Comparison of ENCODE assay signal across 11 cellular contexts in genomic region chr1:22750671-22751016, GRCh38. TPM values are rescaled to one million over a fixed set of nuclear protein-coding genes. Genes with fewer than 3 reads are reported as not detected.
DNase-seq lines count a peak whose midpoint lies in the region; ATAC-seq, FAIRE-seq and TF ChIP-seq lines count a peak whose summit lies in the region.
"Had no signal": no experiment of that assay in that cellular context is flagged by ENCODE, and none has a peak within 500 bp of the region (broad histone marks: within the 10 kb centered on the region; RNA-seq: fewer than 3 reads in every experiment).

No MANE protein-coding gene starts in this region.

- CTCF ChIA-PET in Caco-2 (lab: Charles Lee) = interaction anchor here (0.7 to 2.0 kb wide), 4 partner anchors 47 to 134 kb away, joined by 3 to 6 read pairs (median 4); no protein-coding TSS in a partner anchor

- H3K27ac Mint-ChIP-seq in Caco-2 (ENCODE audit: unreplicated experiment) (peak overlapping the region; percentile 59), endothelial cell (ENCODE audit: unreplicated experiment) (peak overlapping the region; percentile 63)
- H3K27ac Mint-ChIP-seq: activated CD4-positive, alpha-beta memory T cell treated with anti-CD3 and anti-CD28 coated beads, Interleukin-2, amount 10 ng/mL, durations not matched to agents 7 days and 5 days had no signal

- H3K9me3 Mint-ChIP-seq in Caco-2 (ENCODE audit: unreplicated experiment) (no peaks in the 10 kb centered on the region), endothelial cell (ENCODE audit: unreplicated experiment) (no peaks in the 10 kb centered on the region)
- H3K9me3 Mint-ChIP-seq: activated CD4-positive, alpha-beta memory T cell treated with anti-CD3 and anti-CD28 coated beads, Interleukin-2, amount 10 ng/mL, durations not matched to agents 7 days and 5 days had no signal

- DNase-seq in Caco-2 (peak in 1 of 2 experiments; percentile 41), NCI-H2171 (lab: John Stamatoyannopoulos, UW) (peak; percentile 12), endothelial cell (ENCODE audit: low spot score) (no peak), pancreas (no peak), tibial nerve (ENCODE audit: low spot score in 2 of 2) (no peak), mesenteric fat pad (ENCODE audit: low spot score) (no peak), superior temporal gyrus (ENCODE audit: extremely low spot score) (no peak)
- DNase-seq: activated CD4-positive, alpha-beta memory T cell treated with anti-CD3 and anti-CD28 coated beads, Interleukin-2, amount 10 ng/mL, durations not matched to agents 7 days and 5 days; NCI-H1105; RPMI8226 had no signal

- no peak for TF ChIP-seq POLR2A in tibial nerve (IDR thresholded peaks at IDR 0.05)

- H3K36me3 ChIP-seq in Caco-2 (ENCODE audit: control insufficient read depth, insufficient read depth, low read length) (no peaks in the 10 kb centered on the region; the same call in 1 of the 2 replicates), pancreas (no peaks in the 10 kb centered on the region), tibial nerve (no peaks in the 10 kb centered on the region)

- 25 to 26% methylated on average over 1 of the region's 1 CpG for WGBS in pancreas, 2 donors
- 46 to 53% methylated on average over 1 of the region's 1 CpG for WGBS in tibial nerve, 2 donors

- intact Hi-C loops in Caco-2 (cut with micrococcal nuclease; ENCODE audit: unreplicated experiment) = loop anchor here (1.0 kb wide), 1 partner anchor 41 kb away; no protein-coding TSS in a partner anchor
- intact Hi-C loops in pancreas (cut with DNase I) = no loop called here

- H3K27me3 ChIP-seq in Caco-2 (replicated peaks; ENCODE audit: control insufficient read depth, insufficient read depth, low read length) (no peaks in the 10 kb centered on the region), pancreas (no peaks in the 10 kb centered on the region), tibial nerve (no peaks in the 10 kb centered on the region)

- BruUV-seq in Caco-2 (replicated peaks; lab: Mats Ljungman, UMichigan) = no TSS peak

- FAIRE-seq in pancreas (lab: Jason Lieb, UNC) = no peak

- H3K36me3 Mint-ChIP-seq in Caco-2 (ENCODE audit: insufficient read depth, unreplicated experiment) = no peaks in the 10 kb centered on the region
- H3K36me3 Mint-ChIP-seq in endothelial cell (ENCODE audit: low read depth, unreplicated experiment) = no peaks in the 10 kb centered on the region

- POLR2A ChIA-PET in Caco-2 (lab: Charles Lee) = no interaction called here

- H3K9me3 ChIP-seq in Caco-2 (no peaks in the 10 kb centered on the region), pancreas (no peaks in the 10 kb centered on the region), tibial nerve (no peaks in the 10 kb centered on the region)

- H3K4me1 ChIP-seq in Caco-2 = peaks cover 7% of the 10 kb centered on the region
- H3K4me1 ChIP-seq in pancreas = peaks cover 0 to 12% (median 9%) of the 10 kb centered on the region in 3 donors
- H3K4me1 ChIP-seq in tibial nerve = peaks cover 0 to 26% (median 0%) of the 10 kb centered on the region in 4 donors

- TF ChIP-seq CTCF in Caco-2 (IDR thresholded peaks at IDR 0.05; ENCODE audit: insufficient read depth in 1 of 2, low read depth in 1 of 2, low read length in 1 of 2, severe bottlenecking in 1 of 2, unreplicated experiment in 1 of 2) (no peak), endothelial cell (IDR thresholded peaks at IDR 0.05; ENCODE audit: unreplicated experiment) (no peak), pancreas (IDR thresholded peaks at IDR 0.05) (no peak), tibial nerve (IDR thresholded peaks at IDR 0.05) (no peak)

- no peak for TF ChIP-seq EP300 in tibial nerve (IDR thresholded peaks at IDR 0.05)

- ATAC-seq in pancreas (peak in 3 of 4 donors; percentile 38 to 63 (median 62)), HG03457 (IDR thresholded peaks at IDR 0.05; ENCODE audit: unreplicated experiment) (no peak)

- H3K4me3 ChIP-seq in Caco-2 (ENCODE audit: low read depth, low read length) (no peak overlapping the region), pancreas (no peak overlapping the region), tibial nerve (no peak overlapping the region)

- no peak overlapping the region for H3K4me3 Mint-ChIP-seq in Caco-2 (ENCODE audit: unreplicated experiment)
- H3K4me3 Mint-ChIP-seq in endothelial cell (ENCODE audit: unreplicated experiment) = no peak overlapping the region
- H3K4me3 Mint-ChIP-seq: activated CD4-positive, alpha-beta memory T cell treated with anti-CD3 and anti-CD28 coated beads, Interleukin-2, amount 10 ng/mL, durations not matched to agents 7 days and 5 days had no signal

- peak overlapping the region; percentile 35 to 82 (median 64) for H3K27ac ChIP-seq in pancreas
- peak overlapping the region in 2 of 4 donors; percentile 22 to 60 for H3K27ac ChIP-seq in tibial nerve

- no peaks in the 10 kb centered on the region for H3K27me3 Mint-ChIP-seq in Caco-2 (ENCODE audit: insufficient read depth, unreplicated experiment)
- H3K27me3 Mint-ChIP-seq in endothelial cell (ENCODE audit: unreplicated experiment) = peaks cover 5% of the 10 kb centered on the region
- H3K27me3 Mint-ChIP-seq: activated CD4-positive, alpha-beta memory T cell treated with anti-CD3 and anti-CD28 coated beads, Interleukin-2, amount 10 ng/mL, durations not matched to agents 7 days and 5 days had no signal

- H3K4me1 Mint-ChIP-seq in Caco-2 (ENCODE audit: low read depth, unreplicated experiment) (peaks cover 17% of the 10 kb centered on the region), endothelial cell (ENCODE audit: unreplicated experiment) (peaks cover 12% of the 10 kb centered on the region)

RNA-seq across cellular contexts. Expression of gene EPHB2, which starts 40.0 kb away (rescaled TPM):
- total RNA-seq in Caco-2 (2022) = 30.1 and 31.5 TPM in 2 replicates
- total RNA-seq in endothelial cell (ENCODE audit: unreplicated experiment) = 10.7 TPM
- total RNA-seq in pancreas = 1 to 10 TPM; 3.1 to 10.0 (median 5.9) TPM
- polyA plus RNA-seq in pancreas = 1 to 10 TPM; 1.3 to 2.0 TPM
- total RNA-seq in tibial nerve = 10 to 100 TPM in 1 of 4 donors, 1 to 10 TPM in 3; 7.2 to 12.6 (median 9.1) TPM
- 5.7 TPM for total RNA-seq in mesenteric fat pad
- total RNA-seq: activated CD4-positive, alpha-beta memory T cell treated with anti-CD3 and anti-CD28 coated beads, Interleukin-2, amount 10 ng/mL, durations not matched to agents 7 days and 5 days had no signal
